18 cellular contexts compared by ENCODE assay signal in genomic region chr7:4093492-4093891, GRCh38.
A peak's percentile ranks its signal among the peaks of the same experiment; 100 is the strongest.
DNase-seq lines count a peak whose midpoint lies in the region; ATAC-seq, FAIRE-seq and TF ChIP-seq lines count a peak whose summit lies in the region.
"Had no signal": no experiment of that assay in that cellular context is flagged by ENCODE, and none has a peak within 500 bp of the region (broad histone marks: within the 10 kb centered on the region; RNA-seq: fewer than 3 reads in every experiment).

No MANE protein-coding gene starts in this region.

- WGBS in K562 (ENCODE audit: insufficient coverage, low coverage, missing lambda C conversion rate) = 0% methylated on average over 21 of the region's 21 CpGs
- 78 to 87% methylated on average over 20 to 21 of the region's 21 CpGs for WGBS in gastroesophageal sphincter (ENCODE audit: low coverage in 1 of 2), 2 donors

- H3K27me3 ChIP-seq in K562 (ENCODE audit: control insufficient read depth in 2 of 2, insufficient read depth in 2 of 2, low read length in 2 of 2) = peaks cover 15 to 58% of the 10 kb centered on the region in 2 experiments; a peak in 4 of 5 replicates
- H3K27me3 ChIP-seq in gastroesophageal sphincter = no peaks in the 10 kb centered on the region
- H3K27me3 ChIP-seq: BLaER1 treated with 17β-estradiol and CSF1 and Interleukin-3, amounts not matched to agents 10 nM and 100 nM had no signal

- H3K9me3 Mint-ChIP-seq in neural crest cell = peaks cover 10% of the 10 kb centered on the region

- no peaks in the 10 kb centered on the region for H4K20me1 ChIP-seq in K562 (replicated peaks; ENCODE audit: control insufficient read depth, insufficient read depth, low read length)
- H4K20me1 ChIP-seq: BLaER1 treated with 17β-estradiol and CSF1 and Interleukin-3, amounts not matched to agents 10 nM and 100 nM had no signal

- peak overlapping the region; percentile 27 for H3K27ac Mint-ChIP-seq in neural crest cell (ENCODE audit: unreplicated experiment)
- H3K27ac Mint-ChIP-seq: B cell; CD8-positive, alpha-beta T cell had no signal

- no peaks in the 10 kb centered on the region for H3K9me1 ChIP-seq in K562 (ENCODE audit: control insufficient read depth, insufficient read depth, low read length)

- no peaks in the 10 kb centered on the region for H3K79me2 ChIP-seq in K562 (ENCODE audit: control insufficient read depth, insufficient read depth, low read length)

- FAIRE-seq in K562 (lab: Jason Lieb, UNC) (no peak), urothelium cell line (lab: Jason Lieb, UNC) (peak; percentile 88)
- FAIRE-seq: H54, HTR-8/SVneo had no signal

- TF ChIP-seq POLR2A in K562 (conservative IDR thresholded peaks at IDR 0.05) (no peak), gastroesophageal sphincter (IDR thresholded peaks at IDR 0.05) (no peak)

- no peaks in the 10 kb centered on the region for H3K36me3 ChIP-seq in K562 (ENCODE audit: control insufficient read depth, insufficient read depth, low read length)
- no peaks in the 10 kb centered on the region for H3K36me3 ChIP-seq in gastroesophageal sphincter
- H3K36me3 ChIP-seq: BLaER1 treated with 17β-estradiol and CSF1 and Interleukin-3, amounts not matched to agents 10 nM and 100 nM had no signal

- H3K4me3 Mint-ChIP-seq in neural crest cell = no peak overlapping the region
- H3K4me3 Mint-ChIP-seq: B cell; CD8-positive, alpha-beta T cell had no signal

- no peak for TF ChIP-seq RAD21 in K562 (CRISPR knock-in tag; conservative IDR thresholded peaks at IDR 0.05 in 1 of 2, IDR thresholded peaks at IDR 0.05 in 1 of 2)

- H3K4me1 ChIP-seq in K562 (replicated peaks in 1 of 2; ENCODE audit: control insufficient read depth in 2 of 2, insufficient read depth in 2 of 2, low read length in 2 of 2) (peaks cover 0 to 3% of the 10 kb centered on the region in 2 experiments; a peak in 1 of 5 replicates), gastroesophageal sphincter (no peaks in the 10 kb centered on the region)

- peaks cover 19% of the 10 kb centered on the region for H3K36me3 Mint-ChIP-seq in neural crest cell (ENCODE audit: low read depth)
- H3K36me3 Mint-ChIP-seq: CD8-positive, alpha-beta T cell had no signal

- POLR2A ChIA-PET in K562 (lab: Yijun Ruan, JAX) = no interaction called here

- DNase-seq in K562 (ENCODE audit: extremely low read depth in 1 of 4, low spot score in 3 of 4) (peak in 1 of 4 experiments; percentile 5), kidney tubule cell (ENCODE audit: low spot score) (peak; percentile 4), neural crest cell (ENCODE audit: low read depth, low spot score) (no peak), urothelium cell line (ENCODE audit: low spot score) (no peak)
- no peak for DNase-seq in effector CD8-positive, alpha-beta T cell (lab: John Stamatoyannopoulos, UW)
- DNase-seq: Calu3; CD8-positive, alpha-beta T cell; DMS79 treated with DMSO at 0.1 percent for 48 hours; GF-D8; GM23248; HCEC 1CT; IMR-90 had no signal

- 0 out of 3 replicates have a peak, but pooled peaks have one; percentile 32 for ATAC-seq in K562
- no peak for ATAC-seq in gastroesophageal sphincter
- ATAC-seq in GM18867 (IDR thresholded peaks at IDR 0.05; ENCODE audit: unreplicated experiment) = no peak
- ATAC-seq: CD8-positive, alpha-beta T cell had no signal

- H3K4me2 ChIP-seq in K562 (ENCODE audit: insufficient read depth, low read length) = no peak overlapping the region

- in situ Hi-C loops in K562 (cut with MboI) = no loop called here

- H3K27ac ChIP-seq in K562 (ENCODE audit: extremely low read depth, low read depth, low read length) = no peak overlapping the region
- H3K27ac ChIP-seq in gastroesophageal sphincter = no peak overlapping the region
- H3K27ac ChIP-seq: BLaER1 treated with 17β-estradiol and CSF1 and Interleukin-3, amounts not matched to agents 10 nM and 100 nM; GM23248 had no signal

- H3K4me3 ChIP-seq in K562 (no peak overlapping the region), gastroesophageal sphincter (no peak overlapping the region)
- H3K4me3 ChIP-seq: BLaER1 treated with 17β-estradiol and CSF1 and Interleukin-3, amounts not matched to agents 10 nM and 100 nM; GM23248 had no signal

- intact Hi-C loops in K562 (cut with micrococcal nuclease) = no loop called here

- no peak for TF ChIP-seq CTCF in K562 (IDR thresholded peaks at IDR 0.05 in 2 of 3, conservative IDR thresholded peaks at IDR 0.05 in 1 of 3; ENCODE audit: insufficient read depth in 2 of 3, low read depth in 1 of 3, low read length in 3 of 3)
- no peak for TF ChIP-seq CTCF in neural crest cell (conservative IDR thresholded peaks at IDR 0.05)
- TF ChIP-seq CTCF in gastroesophageal sphincter (IDR thresholded peaks at IDR 0.05) = no peak

- TF ChIP-seq EP300 in K562 (IDR thresholded peaks at IDR 0.05; ENCODE audit: low read length) (no peak), gastroesophageal sphincter (IDR thresholded peaks at IDR 0.05) (no peak)

- H3K27me3 Mint-ChIP-seq in neural crest cell (ENCODE audit: low read depth) = no peaks in the 10 kb centered on the region
- H3K27me3 Mint-ChIP-seq: B cell had no signal

- H3K9me3 ChIP-seq in K562 (replicated peaks; ENCODE audit: control insufficient read depth, insufficient read depth, low read depth, low read length) (no peaks in the 10 kb centered on the region), gastroesophageal sphincter (peaks cover 0 to 14% (median 0%) of the 10 kb centered on the region in 3 donors)

- BruUV-seq in K562 (replicated peaks; lab: Mats Ljungman, UMichigan) = no TSS peak

- no peak overlapping the region for H3K9ac ChIP-seq in K562 (ENCODE audit: insufficient read depth in 1 of 2, low read depth in 2 of 2, low read length in 2 of 2)
- H3K9ac ChIP-seq: BLaER1 treated with 17β-estradiol and CSF1 and Interleukin-3, amounts not matched to agents 10 nM and 100 nM; GM23248 had no signal

- H3K4me1 Mint-ChIP-seq in neural crest cell = no peaks in the 10 kb centered on the region
- H3K4me1 Mint-ChIP-seq: B cell had no signal

- no peak overlapping the region for H2AFZ ChIP-seq in K562 (ENCODE audit: low read depth, low read length)
- H2AFZ ChIP-seq: GM23248 had no signal

- CTCF ChIA-PET in K562 (lab: Yijun Ruan, JAX; ENCODE audit: low intra/inter-chr PET ratio) = no interaction called here

TF ChIP-seq in K562, 482 proteins besides CTCF, POLR2A, EP300 and RAD21:
- no peak for TF ChIP-seq RNF219 (CRISPR knock-in tag; IDR thresholded peaks at IDR 0.05)
- TF ChIP-seq KAT8 (IDR thresholded peaks at IDR 0.05; ENCODE audit: low read depth) = no peak
- TF ChIP-seq E2F6 (IDR thresholded peaks at IDR 0.05; ENCODE audit: borderline replicate concordance in 1 of 2, extremely low read depth in 1 of 2, insufficient read depth in 1 of 2, insufficient read length in 1 of 2, low read depth in 1 of 2, low read length in 1 of 2, poor library complexity in 1 of 2, severe bottlenecking in 1 of 2) = peak in 1 of 2 experiments; percentile 66
- no peak for TF ChIP-seq EWSR1 (IDR thresholded peaks at IDR 0.05; ENCODE audit: borderline replicate concordance, low read depth, partially characterized antibody)
- TF ChIP-seq ZMIZ1 (IDR thresholded peaks at IDR 0.05; ENCODE audit: low read depth in 2 of 2, low read length in 2 of 2) = no peak
